Comparison of ENCODE assay signal across 18 cellular contexts in genomic region chr6:99563056-99563723, GRCh38. TPM values are rescaled to one million over a fixed set of nuclear protein-coding genes. Genes with fewer than 3 reads are reported as not detected.
DNase-seq lines count a peak whose midpoint lies in the region; ATAC-seq and TF ChIP-seq lines count a peak whose summit lies in the region.
"Had no signal": no experiment of that assay in that cellular context is flagged by ENCODE, and none has a peak within 500 bp of the region (broad histone marks: within the 10 kb centered on the region; RNA-seq: fewer than 3 reads in every experiment).

No MANE protein-coding gene starts in this region.

- peaks cover 17% of the 10 kb centered on the region for H3K4me1 Mint-ChIP-seq in activated naive CD4-positive, alpha-beta T cell treated with anti-CD3 and anti-CD28 coated beads, Interleukin-2, amount 10 ng/mL, durations not matched to agents 7 days and 5 days

- H3K36me3 Mint-ChIP-seq in activated naive CD4-positive, alpha-beta T cell treated with anti-CD3 and anti-CD28 coated beads, Interleukin-2, amount 10 ng/mL, durations not matched to agents 7 days and 5 days: peaks cover 22% of the 10 kb centered on the region

- no peaks in the 10 kb centered on the region for H3K9me3 ChIP-seq in SK-N-MC (ENCODE audit: low read depth, low read length)
- H3K9me3 ChIP-seq in gastrocnemius medialis: no peaks in the 10 kb centered on the region
- H3K9me3 ChIP-seq: A549 had no signal

- ATAC-seq in Right ventricle myocardium superior (ENCODE audit: poor library complexity) (peak; percentile 34), left ventricle myocardium superior (no peak), gastrocnemius medialis (peak in 1 of 2 donors; percentile 41)
- ATAC-seq: A549, K562 had no signal

- H3K4me1 ChIP-seq in gastrocnemius medialis: peaks cover 26 to 38% of the 10 kb centered on the region in 2 donors

- peak overlapping the region; percentile 20; the same call in 1 of the 2 replicates for H3K27ac ChIP-seq in SK-N-MC
- peak overlapping the region; percentile 7 for H3K27ac ChIP-seq in epithelial cell of prostate
- peak overlapping the region; percentile 9 to 56 (median 44) for H3K27ac ChIP-seq in gastrocnemius medialis
- H3K27ac ChIP-seq: A549, GM23248 had no signal

- no peak overlapping the region for H3K9ac ChIP-seq in SK-N-MC (ENCODE audit: insufficient read length)
- H3K9ac ChIP-seq: GM23248 had no signal

- no peak overlapping the region for H3K27ac Mint-ChIP-seq in activated naive CD4-positive, alpha-beta T cell treated with anti-CD3 and anti-CD28 coated beads, Interleukin-2, amount 10 ng/mL, durations not matched to agents 7 days and 5 days
- H3K27ac Mint-ChIP-seq: CD14-positive monocyte had no signal

- in situ Hi-C loops in gastrocnemius medialis (cut with MboI; ENCODE audit: low sequenced_read_pairs in 4 of 4): loop anchor here in 2 of 4 donors (10.0 kb wide), 1 partner anchor 48 kb away; the partner anchor contains the start of gene USP45 (in 2 of the 2)

- intact Hi-C loops in Right ventricle myocardium superior (cut with DNase I) (no loop called here), left ventricle myocardium superior (cut with micrococcal nuclease) (no loop called here), gastrocnemius medialis (cut with DNase I; ENCODE audit: low total_unique reads) (no loop called here)

- no peak for TF ChIP-seq POLR2A in gastrocnemius medialis (IDR thresholded peaks at IDR 0.05)

- no peak overlapping the region for H3K4me3 ChIP-seq in SK-N-MC
- no peak overlapping the region for H3K4me3 ChIP-seq in gastrocnemius medialis
- H3K4me3 ChIP-seq: A549, GM23248, K562 had no signal

- no peaks in the 10 kb centered on the region for H3K27me3 ChIP-seq in gastrocnemius medialis

- DNase-seq in Right ventricle myocardium superior (no peak), left ventricle myocardium superior (no peak), SK-N-MC (ENCODE audit: low read depth, low spot score) (no peak), epithelial cell of prostate (ENCODE audit: low read depth, low spot score) (no peak), gastrocnemius medialis (no peak), cerebellar cortex (ENCODE audit: low spot score) (no peak)
- no peak for DNase-seq in activated naive CD4-positive, alpha-beta T cell treated with anti-CD3 and anti-CD28 coated beads, Interleukin-2, amount 10 ng/mL, durations not matched to agents 7 days and 5 days
- DNase-seq in stimulated activated CD4-positive, alpha-beta T cell treated with anti-CD3 and anti-CD28 coated beads, Interleukin-4, amount 100 ng/mL, for 24 hours: no peak
- DNase-seq: COR-L47, GM23248, NCI-H1105 treated with DMSO at 0.1 percent for 48 hours, NCI-H1930, NCI-H510A treated with DMSO at 0.1 percent for 48 hours had no signal

- H3K36me3 ChIP-seq in SK-N-MC (ENCODE audit: insufficient read depth, low read length) (peaks cover 32% of the 10 kb centered on the region), gastrocnemius medialis (peaks cover 0 to 17% of the 10 kb centered on the region in 2 donors)

- TF ChIP-seq CTCF in gastrocnemius medialis (IDR thresholded peaks at IDR 0.05 in 4 of 5, conservative IDR thresholded peaks at IDR 0.05 in 1 of 5): no peak

- H3K27me3 Mint-ChIP-seq in activated naive CD4-positive, alpha-beta T cell treated with anti-CD3 and anti-CD28 coated beads, Interleukin-2, amount 10 ng/mL, durations not matched to agents 7 days and 5 days: no peaks in the 10 kb centered on the region

- H3K9me3 Mint-ChIP-seq in activated naive CD4-positive, alpha-beta T cell treated with anti-CD3 and anti-CD28 coated beads, Interleukin-2, amount 10 ng/mL, durations not matched to agents 7 days and 5 days: no peaks in the 10 kb centered on the region
- H3K9me3 Mint-ChIP-seq: CD14-positive monocyte had no signal

- CTCF ChIA-PET in activated naive CD4-positive, alpha-beta T cell treated with anti-CD3 and anti-CD28 coated beads, Interleukin-2, amount 10 ng/mL, durations not matched to agents 7 days and 5 days (lab: Charles Lee): interaction anchor here (0.7 kb wide), 1 partner anchor 12 kb away, joined by 3 read pairs; no protein-coding TSS in a partner anchor

- no peak overlapping the region for H3K4me3 Mint-ChIP-seq in activated naive CD4-positive, alpha-beta T cell treated with anti-CD3 and anti-CD28 coated beads, Interleukin-2, amount 10 ng/mL, durations not matched to agents 7 days and 5 days
- H3K4me3 Mint-ChIP-seq: CD14-positive monocyte had no signal

RNA-seq across cellular contexts. Expression of gene CCNC, which starts 5.3 kb away (rescaled TPM):
- total RNA-seq in Right ventricle myocardium superior: 19.3 TPM
- 16.9 TPM for total RNA-seq in left ventricle myocardium superior
- 10 to 100 TPM; 18.1 to 45.4 (median 25.8) TPM for total RNA-seq in gastrocnemius medialis

RNA-seq across cellular contexts. Expression of gene PRDM13, which starts 43.4 kb away (rescaled TPM):
- total RNA-seq in Right ventricle myocardium superior (not detected), left ventricle myocardium superior (not detected), gastrocnemius medialis (not detected)
- total RNA-seq: GM23248, K562, M059J, RPMI7951 had no signal

RNA-seq across cellular contexts. Expression of gene USP45, which starts 48.0 kb away (rescaled TPM):
- total RNA-seq in Right ventricle myocardium superior (11.3 TPM), left ventricle myocardium superior (12.3 TPM), gastrocnemius medialis (10 to 100 TPM in 3 of 4 donors, 1 to 10 TPM in 1; 7.6 to 14.6 (median 11.1) TPM)
